Comparison of ENCODE assay signal across 9 cellular contexts in the genomic region with DNA sequence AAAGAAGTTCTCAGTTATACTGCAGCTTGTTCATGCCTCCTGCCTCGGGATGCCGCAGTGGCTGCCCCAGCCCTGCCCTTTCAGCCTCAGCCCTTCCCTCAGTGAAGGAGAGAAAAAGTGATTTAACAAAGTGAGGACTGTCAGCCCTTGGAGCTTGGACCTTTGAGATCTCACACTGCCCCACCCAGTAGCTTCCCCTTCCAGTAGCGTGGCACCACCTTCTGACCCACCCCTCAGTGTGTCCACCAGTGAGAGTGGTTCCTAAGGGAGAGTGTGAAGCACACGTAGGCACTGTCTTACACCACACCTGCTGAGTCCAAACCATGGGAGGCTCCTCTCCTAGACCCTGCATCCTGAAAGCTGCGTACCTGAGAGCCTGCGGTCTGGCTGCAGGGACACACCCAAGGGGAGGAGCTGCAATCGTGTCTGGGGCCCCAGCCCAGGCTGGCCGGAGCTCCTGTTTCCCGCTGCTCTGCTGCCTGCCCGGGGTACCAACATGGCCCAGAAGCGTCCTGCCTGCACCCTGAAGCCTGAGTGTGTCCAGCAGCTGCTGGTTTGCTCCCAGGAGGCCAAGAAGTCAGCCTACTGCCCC. TPM values are rescaled to one million over a fixed set of nuclear protein-coding genes. Genes with fewer than 3 reads are reported as not detected.
DNase-seq lines count a peak whose midpoint lies in the region; ATAC-seq, FAIRE-seq and TF ChIP-seq lines count a peak whose summit lies in the region.
"Had no signal": no experiment of that assay in that cellular context is flagged by ENCODE, and none has a peak within 500 bp of the region (broad histone marks: within the 10 kb centered on the region; RNA-seq: fewer than 3 reads in every experiment).

A gene (plus strand): TSS at position 464 of the 592 bp plus-strand sequence. CDS start 33 bp downstream, at position 497.

- H3K4me2 ChIP-seq in endothelial cell of umbilical vein (ENCODE audit: insufficient read depth, low read length): peak within 1 kb of the TSS; percentile 55
- H3K4me2 ChIP-seq: BLaER1 had no signal

- POLR2A ChIA-PET in endothelial cell of umbilical vein (lab: Charles Lee): no interaction called here

- peaks cover 15% of the 10 kb centered on the region for H3K4me1 ChIP-seq in endothelial cell of umbilical vein (ENCODE audit: control insufficient read depth, extremely low read depth, insufficient read depth, low read length)
- peaks cover 14% of the 10 kb centered on the region for H3K4me1 ChIP-seq in lower lobe of right lung
- H3K4me1 ChIP-seq in uterus: peaks cover 0 to 5% of the 10 kb centered on the region in 2 donors

- intact Hi-C loops in activated naive CD4-positive, alpha-beta T cell treated with anti-CD3 and anti-CD28 coated beads for 36 hours (cut with micrococcal nuclease): no loop called here
- intact Hi-C loops in endothelial cell of umbilical vein (cut with micrococcal nuclease) (no loop called here), lower lobe of right lung (cut with DNase I) (no loop called here), uterus (cut with DNase I; ENCODE audit: low total_unique reads) (no loop called here), posterior vena cava (cut with DNase I) (no loop called here)

- H3K9ac ChIP-seq in endothelial cell of umbilical vein (replicated peaks; ENCODE audit: extremely low read depth, insufficient read depth, low read length): no peak within 1 kb of the TSS
- H3K9ac ChIP-seq: BLaER1 had no signal

- BruUV-seq in endothelial cell of umbilical vein (replicated peaks; lab: Mats Ljungman, UMichigan): no TSS peak

- peak within 1 kb of the TSS in 1 of 3 experiments; percentile 20 for H3K4me3 ChIP-seq in endothelial cell of umbilical vein (replicated peaks in 1 of 3; ENCODE audit: insufficient read depth in 1 of 3, low read depth in 1 of 3, low read length in 3 of 3)
- peak within 1 kb of the TSS; percentile 39 for H3K4me3 ChIP-seq in lower lobe of right lung
- H3K4me3 ChIP-seq in uterus: peak within 1 kb of the TSS; percentile 8 to 13
- H3K4me3 ChIP-seq: BLaER1 had no signal

- H3K9me1 ChIP-seq in endothelial cell of umbilical vein (replicated peaks; ENCODE audit: control insufficient read depth, extremely low read depth, insufficient read depth, low read length): no peaks in the 10 kb centered on the region

- H3K27ac ChIP-seq in endothelial cell of umbilical vein (ENCODE audit: insufficient read depth, low read depth, low read length): no peak within 1 kb of the TSS
- peak within 1 kb of the TSS; percentile 64 for H3K27ac ChIP-seq in lower lobe of right lung
- H3K27ac ChIP-seq in uterus: peak within 1 kb of the TSS; percentile 62 to 74
- H3K27ac ChIP-seq: BLaER1 had no signal

- peak; percentile 34 to 56 for ATAC-seq in lower lobe of right lung
- ATAC-seq in HG02981 (IDR thresholded peaks at IDR 0.05; ENCODE audit: unreplicated experiment): no peak

- H3K27me3 ChIP-seq in endothelial cell of umbilical vein (ENCODE audit: control insufficient read depth in 2 of 2, insufficient read depth in 2 of 2, low read length in 2 of 2) (peaks cover 2 to 13% of the 10 kb centered on the region in 2 experiments), lower lobe of right lung (ENCODE audit: low read depth) (peaks cover 32% of the 10 kb centered on the region), uterus (no peaks in the 10 kb centered on the region)

- dilution Hi-C loops in endothelial cell of umbilical vein (cut with MboI; ENCODE audit: extremely low pct_ligation_motif_present, low sequenced_read_pairs): no loop called here

- H2AFZ ChIP-seq in endothelial cell of umbilical vein (ENCODE audit: low read depth, low read length): peak within 1 kb of the TSS; percentile 5

- CTCF ChIA-PET in activated naive CD4-positive, alpha-beta T cell treated with anti-CD3 and anti-CD28 coated beads, Interleukin-2, amount 10 ng/mL, durations not matched to agents 7 days and 5 days (lab: Charles Lee): no interaction called here
- CTCF ChIA-PET in activated naive CD4-positive, alpha-beta T cell treated with anti-CD3 and anti-CD28 coated beads for 36 hours (lab: Charles Lee): no interaction called here
- CTCF ChIA-PET in endothelial cell of umbilical vein (lab: Charles Lee): interaction anchor here (2.0 to 3.2 kb wide), 3 partner anchors 13 to 45 kb away, joined by 11 to 19 read pairs (median 11); no protein-coding TSS in a partner anchor

- H3K9me3 Mint-ChIP-seq in activated naive CD4-positive, alpha-beta T cell treated with anti-CD3 and anti-CD28 coated beads, Interleukin-2, amount 10 ng/mL, durations not matched to agents 7 days and 5 days: no peaks in the 10 kb centered on the region
- no peaks in the 10 kb centered on the region for H3K9me3 Mint-ChIP-seq in activated naive CD4-positive, alpha-beta T cell treated with anti-CD3 and anti-CD28 coated beads for 36 hours

- no peaks in the 10 kb centered on the region for H3K9me3 ChIP-seq in endothelial cell of umbilical vein (replicated peaks; ENCODE audit: control insufficient read depth, insufficient read depth, low read length)
- no peaks in the 10 kb centered on the region for H3K9me3 ChIP-seq in lower lobe of right lung
- H3K9me3 ChIP-seq in uterus: no peaks in the 10 kb centered on the region
- H3K9me3 ChIP-seq: BLaER1 had no signal

- no peaks in the 10 kb centered on the region for H3K79me2 ChIP-seq in endothelial cell of umbilical vein (ENCODE audit: control insufficient read depth, insufficient read depth, low read length)

- no peak within 1 kb of the TSS for H3K4me3 Mint-ChIP-seq in activated naive CD4-positive, alpha-beta T cell treated with anti-CD3 and anti-CD28 coated beads, Interleukin-2, amount 10 ng/mL, durations not matched to agents 7 days and 5 days
- H3K4me3 Mint-ChIP-seq in activated naive CD4-positive, alpha-beta T cell treated with anti-CD3 and anti-CD28 coated beads for 36 hours: no peak within 1 kb of the TSS

- H3K27ac Mint-ChIP-seq in activated naive CD4-positive, alpha-beta T cell treated with anti-CD3 and anti-CD28 coated beads, Interleukin-2, amount 10 ng/mL, durations not matched to agents 7 days and 5 days: no peak within 1 kb of the TSS
- no peak within 1 kb of the TSS for H3K27ac Mint-ChIP-seq in activated naive CD4-positive, alpha-beta T cell treated with anti-CD3 and anti-CD28 coated beads for 36 hours

- peaks cover 80% of the 10 kb centered on the region for H3K27me3 Mint-ChIP-seq in activated naive CD4-positive, alpha-beta T cell treated with anti-CD3 and anti-CD28 coated beads, Interleukin-2, amount 10 ng/mL, durations not matched to agents 7 days and 5 days
- peaks cover 60% of the 10 kb centered on the region for H3K27me3 Mint-ChIP-seq in activated naive CD4-positive, alpha-beta T cell treated with anti-CD3 and anti-CD28 coated beads for 36 hours (ENCODE audit: low read depth)

- no peaks in the 10 kb centered on the region for H4K20me1 ChIP-seq in endothelial cell of umbilical vein (replicated peaks; ENCODE audit: control insufficient read depth, extremely low read depth, insufficient read depth, low read length)
- H4K20me1 ChIP-seq: BLaER1 had no signal

- no peak for FAIRE-seq in endothelial cell of umbilical vein (lab: Jason Lieb, UNC)

- TF ChIP-seq CTCF in endothelial cell of umbilical vein (IDR thresholded peaks at IDR 0.05; ENCODE audit: extremely low read depth in 1 of 2, insufficient read depth in 1 of 2, low read depth in 1 of 2, low read length in 2 of 2) (no peak), lower lobe of right lung (IDR thresholded peaks at IDR 0.05) (no peak), uterus (IDR thresholded peaks at IDR 0.05) (no peak)

- DNase-seq in activated naive CD4-positive, alpha-beta T cell treated with anti-CD3 and anti-CD28 coated beads, Interleukin-2, amount 10 ng/mL, durations not matched to agents 7 days and 5 days: peak; percentile 39
- DNase-seq in activated naive CD4-positive, alpha-beta T cell treated with anti-CD3 and anti-CD28 coated beads for 36 hours: no peak
- DNase-seq in endothelial cell of umbilical vein (ENCODE audit: low read depth, low spot score) (no peak), lower lobe of right lung (peak; percentile 56), uterus (peak in 1 of 2 donors; percentile 28), posterior vena cava (ENCODE audit: low spot score) (no peak)
- no peak for DNase-seq in stimulated activated CD8-positive, alpha-beta memory T cell treated with anti-CD3 and anti-CD28 coated beads, Interleukin-4, amount 100 ng/mL, for 48 hours

- peaks cover 16% of the 10 kb centered on the region for H3K4me1 Mint-ChIP-seq in activated naive CD4-positive, alpha-beta T cell treated with anti-CD3 and anti-CD28 coated beads, Interleukin-2, amount 10 ng/mL, durations not matched to agents 7 days and 5 days
- peaks cover 9% of the 10 kb centered on the region for H3K4me1 Mint-ChIP-seq in activated naive CD4-positive, alpha-beta T cell treated with anti-CD3 and anti-CD28 coated beads for 36 hours (ENCODE audit: low read depth)

- H3K36me3 ChIP-seq in endothelial cell of umbilical vein (ENCODE audit: control insufficient read depth in 2 of 2, extremely low read depth in 1 of 2, insufficient read depth in 2 of 2, low read length in 2 of 2): no peaks in the 10 kb centered on the region
- H3K36me3 ChIP-seq in lower lobe of right lung: no peaks in the 10 kb centered on the region
- H3K36me3 ChIP-seq in uterus: no peaks in the 10 kb centered on the region
- H3K36me3 ChIP-seq: BLaER1 had no signal

- no peaks in the 10 kb centered on the region for H3K36me3 Mint-ChIP-seq in activated naive CD4-positive, alpha-beta T cell treated with anti-CD3 and anti-CD28 coated beads, Interleukin-2, amount 10 ng/mL, durations not matched to agents 7 days and 5 days
- H3K36me3 Mint-ChIP-seq in activated naive CD4-positive, alpha-beta T cell treated with anti-CD3 and anti-CD28 coated beads for 36 hours (ENCODE audit: low read depth): no peaks in the 10 kb centered on the region

- TF ChIP-seq POLR2A in endothelial cell of umbilical vein (IDR thresholded peaks at IDR 0.05; ENCODE audit: low read depth, low read length) (no peak), uterus (IDR thresholded peaks at IDR 0.05) (no peak)

TF ChIP-seq in endothelial cell of umbilical vein, 7 proteins besides CTCF, POLR2A, EP300 and RAD21 (continues in another document):
- TF ChIP-seq FOS (IDR thresholded peaks at IDR 0.05; ENCODE audit: borderline replicate concordance, insufficient read depth, low read length): no peak

RNA-seq across cellular contexts. Expression of the gene that starts here (rescaled TPM):
- total RNA-seq in activated naive CD4-positive, alpha-beta T cell treated with anti-CD3 and anti-CD28 coated beads for 36 hours: not detected
- total RNA-seq in endothelial cell of umbilical vein (0.35 TPM in 1 of 2 replicates, not detected in the other), lower lobe of right lung (5.3 TPM), uterus (10 to 100 TPM in 1 of 4 donors, 1 to 10 TPM in 3; 2.3 to 12.2 (median 5.0) TPM), posterior vena cava (1 to 10 TPM; 5.0 to 9.1 TPM)
- 1.2 and 1.9 TPM in 2 replicates for polyA plus RNA-seq in endothelial cell of umbilical vein
- polyA plus RNA-seq in endothelial cell of umbilical vein (2011; cell fraction: cytosol; rRNA removed): 1.5 and 1.6 TPM in 2 replicates
- polyA plus RNA-seq in endothelial cell of umbilical vein (2011; cell fraction: nucleus; rRNA removed): 0.22 TPM in 1 of 2 replicates, not detected in the other
- polyA plus RNA-seq in endothelial cell of umbilical vein (2012): 0.19 TPM in 1 of 2 replicates, not detected in the other
- polyA minus RNA-seq in endothelial cell of umbilical vein: 0.21 TPM in 1 of 2 replicates, not detected in the other
- 45.4 TPM for polyA minus RNA-seq in endothelial cell of umbilical vein (2011; cell fraction: cytosol; rRNA and poly(A)+ RNA removed)
- 0.63 TPM in 2 replicates for polyA minus RNA-seq in endothelial cell of umbilical vein (2011; cell fraction: nucleus; rRNA and poly(A)+ RNA removed)

Comparison
In these comparisons a context has a peak if more than half of its experiments do, and no peak if none do; other contexts are left out.
1. DNase-seq: peak in activated naive CD4-positive, alpha-beta T cell treated with anti-CD3 and anti-CD28 coated beads, Interleukin-2, amount 10 ng/mL, durations not matched to agents 7 days and 5 days (single experiment) and lower lobe of right lung (single experiment); none in activated naive CD4-positive, alpha-beta T cell treated with anti-CD3 and anti-CD28 coated beads for 36 hours (single experiment), endothelial cell of umbilical vein (single experiment), stimulated activated CD8-positive, alpha-beta memory T cell treated with anti-CD3 and anti-CD28 coated beads, Interleukin-4, amount 100 ng/mL, for 48 hours (single experiment) and posterior vena cava (single experiment).